Comparison of ENCODE assay signal across 1 cellular context in genomic region chr4:139555073-139555704, GRCh38.
A peak's percentile ranks its signal among the peaks of the same experiment; 100 is the strongest.
TF ChIP-seq lines count a peak whose summit lies in the region.

No MANE protein-coding gene starts in this region.

TF ChIP-seq in HEK293, 187 proteins besides CTCF, POLR2A, EP300 and RAD21 (continued from another document):
- TF ChIP-seq, protein P1, sequence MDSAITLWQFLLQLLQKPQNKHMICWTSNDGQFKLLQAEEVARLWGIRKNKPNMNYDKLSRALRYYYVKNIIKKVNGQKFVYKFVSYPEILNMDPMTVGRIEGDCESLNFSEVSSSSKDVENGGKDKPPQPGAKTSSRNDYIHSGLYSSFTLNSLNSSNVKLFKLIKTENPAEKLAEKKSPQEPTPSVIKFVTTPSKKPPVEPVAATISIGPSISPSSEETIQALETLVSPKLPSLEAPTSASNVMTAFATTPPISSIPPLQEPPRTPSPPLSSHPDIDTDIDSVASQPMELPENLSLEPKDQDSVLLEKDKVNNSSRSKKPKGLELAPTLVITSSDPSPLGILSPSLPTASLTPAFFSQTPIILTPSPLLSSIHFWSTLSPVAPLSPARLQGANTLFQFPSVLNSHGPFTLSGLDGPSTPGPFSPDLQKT (IDR thresholded peaks at IDR 0.05; ENCODE audit: borderline replicate concordance, low read depth, low read length): no peak
- TF ChIP-seq ZNF26 (tag by site-specific recombination; IDR thresholded peaks at IDR 0.05): no peak
- TF ChIP-seq ZNF654 (tag by site-specific recombination; IDR thresholded peaks at IDR 0.05; ENCODE audit: low read depth): no peak
- peak; percentile 61; the same call in 1 of the 2 replicates for TF ChIP-seq ZSCAN16 (tag by site-specific recombination; IDR thresholded peaks at IDR 0.05)
- TF ChIP-seq, protein P2, sequence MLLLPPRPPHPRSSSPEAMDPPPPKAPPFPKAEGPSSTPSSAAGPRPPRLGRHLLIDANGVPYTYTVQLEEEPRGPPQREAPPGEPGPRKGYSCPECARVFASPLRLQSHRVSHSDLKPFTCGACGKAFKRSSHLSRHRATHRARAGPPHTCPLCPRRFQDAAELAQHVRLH (tag by site-specific recombination; IDR thresholded peaks at IDR 0.05): peak; percentile 40; the same call in 1 of the 2 replicates
- TF ChIP-seq KLF10 (tag by site-specific recombination; IDR thresholded peaks at IDR 0.05): peak; percentile 34; the same call in 1 of the 2 replicates
- no peak for TF ChIP-seq ZNF585B (tag by site-specific recombination; IDR thresholded peaks at IDR 0.05)
- TF ChIP-seq EGR2 (tag by site-specific recombination; IDR thresholded peaks at IDR 0.05; ENCODE audit: low read depth): peak; percentile 56; the same call in 1 of the 2 replicates
- TF ChIP-seq WT1 (tag by site-specific recombination; IDR thresholded peaks at IDR 0.05): peak; percentile 77
- TF ChIP-seq, protein P3, sequence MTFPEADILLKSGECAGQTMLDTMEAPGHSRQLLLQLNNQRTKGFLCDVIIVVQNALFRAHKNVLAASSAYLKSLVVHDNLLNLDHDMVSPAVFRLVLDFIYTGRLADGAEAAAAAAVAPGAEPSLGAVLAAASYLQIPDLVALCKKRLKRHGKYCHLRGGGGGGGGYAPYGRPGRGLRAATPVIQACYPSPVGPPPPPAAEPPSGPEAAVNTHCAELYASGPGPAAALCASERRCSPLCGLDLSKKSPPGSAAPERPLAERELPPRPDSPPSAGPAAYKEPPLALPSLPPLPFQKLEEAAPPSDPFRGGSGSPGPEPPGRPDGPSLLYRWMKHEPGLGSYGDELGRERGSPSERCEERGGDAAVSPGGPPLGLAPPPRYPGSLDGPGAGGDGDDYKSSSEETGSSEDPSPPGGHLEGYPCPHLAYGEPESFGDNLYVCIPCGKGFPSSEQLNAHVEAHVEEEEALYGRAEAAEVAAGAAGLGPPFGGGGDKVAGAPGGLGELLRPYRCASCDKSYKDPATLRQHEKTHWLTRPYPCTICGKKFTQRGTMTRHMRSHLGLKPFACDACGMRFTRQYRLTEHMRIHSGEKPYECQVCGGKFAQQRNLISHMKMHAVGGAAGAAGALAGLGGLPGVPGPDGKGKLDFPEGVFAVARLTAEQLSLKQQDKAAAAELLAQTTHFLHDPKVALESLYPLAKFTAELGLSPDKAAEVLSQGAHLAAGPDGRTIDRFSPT (tag by site-specific recombination; IDR thresholded peaks at IDR 0.05): peak; percentile 96
- no peak for TF ChIP-seq ZNF521 (tag by site-specific recombination; IDR thresholded peaks at IDR 0.05)
- TF ChIP-seq ZNF311 (tag by site-specific recombination; IDR thresholded peaks at IDR 0.05; ENCODE audit: borderline replicate concordance): no peak
- TF ChIP-seq ZNF660 (tag by site-specific recombination; IDR thresholded peaks at IDR 0.05): peak; percentile 72
- TF ChIP-seq ZNF785 (tag by site-specific recombination; IDR thresholded peaks at IDR 0.05): 0 out of 2 replicates have a peak, but pooled peaks have one; percentile 64
- no peak for TF ChIP-seq ZNF175 (tag by site-specific recombination; IDR thresholded peaks at IDR 0.05)
- TF ChIP-seq ZNF423 (tag by site-specific recombination; IDR thresholded peaks at IDR 0.05): peak; percentile 98
- TF ChIP-seq, protein P4, sequence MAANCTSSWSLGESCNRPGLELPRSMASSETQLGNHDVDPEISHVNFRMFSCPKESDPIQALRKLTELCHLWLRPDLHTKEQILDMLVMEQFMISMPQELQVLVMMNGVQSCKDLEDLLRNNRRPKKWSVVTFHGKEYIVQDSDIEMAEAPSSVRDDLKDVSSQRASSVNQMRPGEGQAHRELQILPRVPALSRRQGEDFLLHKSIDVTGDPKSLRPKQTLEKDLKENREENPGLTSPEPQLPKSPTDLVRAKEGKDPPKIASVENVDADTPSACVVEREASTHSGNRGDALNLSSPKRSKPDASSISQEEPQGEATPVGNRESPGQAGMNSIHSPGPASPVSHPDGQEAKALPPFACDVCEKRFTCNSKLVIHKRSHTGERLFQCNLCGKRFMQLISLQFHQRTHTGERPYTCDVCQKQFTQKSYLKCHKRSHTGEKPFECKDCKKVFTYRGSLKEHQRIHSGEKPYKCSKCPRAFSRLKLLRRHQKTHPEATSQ (tag by site-specific recombination; IDR thresholded peaks at IDR 0.05): peak; percentile 70; the same call in 1 of the 2 replicates
- TF ChIP-seq ZNF558 (tag by site-specific recombination; IDR thresholded peaks at IDR 0.05): no peak
- TF ChIP-seq GFI1B (tag by site-specific recombination; IDR thresholded peaks at IDR 0.05): peak; percentile 96
- TF ChIP-seq, protein P5, sequence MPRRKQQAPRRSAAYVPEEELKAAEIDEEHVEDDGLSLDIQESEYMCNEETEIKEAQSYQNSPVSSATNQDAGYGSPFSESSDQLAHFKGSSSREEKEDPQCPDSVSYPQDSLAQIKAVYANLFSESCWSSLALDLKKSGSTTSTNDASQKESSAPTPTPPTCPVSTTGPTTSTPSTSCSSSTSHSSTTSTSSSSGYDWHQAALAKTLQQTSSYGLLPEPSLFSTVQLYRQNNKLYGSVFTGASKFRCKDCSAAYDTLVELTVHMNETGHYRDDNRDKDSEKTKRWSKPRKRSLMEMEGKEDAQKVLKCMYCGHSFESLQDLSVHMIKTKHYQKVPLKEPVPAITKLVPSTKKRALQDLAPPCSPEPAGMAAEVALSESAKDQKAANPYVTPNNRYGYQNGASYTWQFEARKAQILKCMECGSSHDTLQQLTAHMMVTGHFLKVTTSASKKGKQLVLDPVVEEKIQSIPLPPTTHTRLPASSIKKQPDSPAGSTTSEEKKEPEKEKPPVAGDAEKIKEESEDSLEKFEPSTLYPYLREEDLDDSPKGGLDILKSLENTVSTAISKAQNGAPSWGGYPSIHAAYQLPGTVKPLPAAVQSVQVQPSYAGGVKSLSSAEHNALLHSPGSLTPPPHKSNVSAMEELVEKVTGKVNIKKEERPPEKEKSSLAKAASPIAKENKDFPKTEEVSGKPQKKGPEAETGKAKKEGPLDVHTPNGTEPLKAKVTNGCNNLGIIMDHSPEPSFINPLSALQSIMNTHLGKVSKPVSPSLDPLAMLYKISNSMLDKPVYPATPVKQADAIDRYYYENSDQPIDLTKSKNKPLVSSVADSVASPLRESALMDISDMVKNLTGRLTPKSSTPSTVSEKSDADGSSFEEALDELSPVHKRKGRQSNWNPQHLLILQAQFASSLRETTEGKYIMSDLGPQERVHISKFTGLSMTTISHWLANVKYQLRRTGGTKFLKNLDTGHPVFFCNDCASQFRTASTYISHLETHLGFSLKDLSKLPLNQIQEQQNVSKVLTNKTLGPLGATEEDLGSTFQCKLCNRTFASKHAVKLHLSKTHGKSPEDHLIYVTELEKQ (tag by site-specific recombination; IDR thresholded peaks at IDR 0.05; ENCODE audit: borderline replicate concordance): 0 out of 2 replicates have a peak, but pooled peaks have one; percentile 83
- TF ChIP-seq, protein P6, sequence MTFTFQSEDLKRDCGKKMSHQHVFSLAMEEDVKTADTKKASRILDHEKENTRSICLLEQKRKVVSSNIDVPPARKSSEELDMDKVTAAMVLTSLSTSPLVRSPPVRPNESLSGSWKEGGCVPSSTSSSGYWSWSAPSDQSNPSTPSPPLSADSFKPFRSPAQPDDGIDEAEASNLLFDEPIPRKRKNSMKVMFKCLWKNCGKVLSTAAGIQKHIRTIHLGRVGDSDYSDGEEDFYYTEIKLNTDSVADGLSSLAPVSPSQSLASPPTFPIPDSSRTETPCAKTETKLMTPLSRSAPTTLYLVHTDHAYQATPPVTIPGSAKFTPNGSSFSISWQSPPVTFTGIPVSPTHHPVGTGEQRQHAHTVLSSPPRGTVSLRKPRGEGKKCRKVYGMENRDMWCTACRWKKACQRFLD (tag by site-specific recombination; IDR thresholded peaks at IDR 0.05): no peak
- no peak for TF ChIP-seq ZNF645 (tag by site-specific recombination; IDR thresholded peaks at IDR 0.05)
- TF ChIP-seq ZNF501 (tag by site-specific recombination; IDR thresholded peaks at IDR 0.05): peak; percentile 80; the same call in 1 of the 2 replicates
- TF ChIP-seq ZNF830 (tag by site-specific recombination; IDR thresholded peaks at IDR 0.05; ENCODE audit: low read depth): no peak
- no peak for TF ChIP-seq ZNF138 (tag by site-specific recombination; IDR thresholded peaks at IDR 0.05; ENCODE audit: borderline replicate concordance)
- TF ChIP-seq, protein P7, sequence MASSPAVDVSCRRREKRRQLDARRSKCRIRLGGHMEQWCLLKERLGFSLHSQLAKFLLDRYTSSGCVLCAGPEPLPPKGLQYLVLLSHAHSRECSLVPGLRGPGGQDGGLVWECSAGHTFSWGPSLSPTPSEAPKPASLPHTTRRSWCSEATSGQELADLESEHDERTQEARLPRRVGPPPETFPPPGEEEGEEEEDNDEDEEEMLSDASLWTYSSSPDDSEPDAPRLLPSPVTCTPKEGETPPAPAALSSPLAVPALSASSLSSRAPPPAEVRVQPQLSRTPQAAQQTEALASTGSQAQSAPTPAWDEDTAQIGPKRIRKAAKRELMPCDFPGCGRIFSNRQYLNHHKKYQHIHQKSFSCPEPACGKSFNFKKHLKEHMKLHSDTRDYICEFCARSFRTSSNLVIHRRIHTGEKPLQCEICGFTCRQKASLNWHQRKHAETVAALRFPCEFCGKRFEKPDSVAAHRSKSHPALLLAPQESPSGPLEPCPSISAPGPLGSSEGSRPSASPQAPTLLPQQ (tag by site-specific recombination; IDR thresholded peaks at IDR 0.05): peak; percentile 84
- TF ChIP-seq ZNF416 (tag by site-specific recombination; IDR thresholded peaks at IDR 0.05): no peak
- TF ChIP-seq ZBTB8A (tag by site-specific recombination; IDR thresholded peaks at IDR 0.05): peak; percentile 75
- no peak for TF ChIP-seq PRDM2 (tag by site-specific recombination; IDR thresholded peaks at IDR 0.05; ENCODE audit: borderline replicate concordance)
- peak; percentile 29; the same call in 1 of the 2 replicates for TF ChIP-seq MZF1 (tag by site-specific recombination; IDR thresholded peaks at IDR 0.05; ENCODE audit: borderline replicate concordance)
- TF ChIP-seq ZFP41 (tag by site-specific recombination; IDR thresholded peaks at IDR 0.05; ENCODE audit: borderline replicate concordance): no peak
